ENCODE assay signal across 20 cellular contexts in genomic region chr6:132286298-132287019, GRCh38.
A peak's percentile ranks its signal among the peaks of the same experiment; 100 is the strongest.
DNase-seq lines count a peak whose midpoint lies in the region; ATAC-seq and TF ChIP-seq lines count a peak whose summit lies in the region.
"Had no signal": no experiment of that assay in that cellular context is flagged by ENCODE, and none has a peak within 500 bp of the region (broad histone marks: within the 10 kb centered on the region; RNA-seq: fewer than 3 reads in every experiment).

No MANE protein-coding gene starts in this region.

- no peak for DNase-seq in natural killer cell
- no peak for DNase-seq in natural killer cell treated with Interleukin-12 subunit alpha and Interleukin-12 subunit beta and Interleukin-15 and Interleukin-18, amount 100 ng/mL, for 72 hours (ENCODE audit: low spot score)
- DNase-seq in central memory CD8-positive, alpha-beta T cell (ENCODE audit: low spot score in 2 of 2), result no peak
- no peak for DNase-seq in central memory CD4-positive, alpha-beta T cell
- DNase-seq in activated CD4-positive, alpha-beta T cell treated with anti-CD3 and anti-CD28 coated beads, Interleukin-2, amount 10 ng/mL, durations not matched to agents 24 days and 14 days, result no peak
- no peak for DNase-seq in stimulated activated CD4-positive, alpha-beta T cell treated with anti-CD3 and anti-CD28 coated beads, Interleukin-12 subunit alpha, Interleukin-12 subunit beta, amount 100 ng/mL, for 4 hours
- DNase-seq: activated CD4-positive, alpha-beta T cell treated with anti-CD3 and anti-CD28 coated beads for 4 hours; activated CD8-positive, alpha-beta memory T cell treated with anti-CD3 and anti-CD28 coated beads, Interleukin-2, amount 50 U/mL, for 48 hours; DMS79 treated with DMSO at 0.1 percent for 48 hours; KG1; kidney; mesendoderm; NCI-H1105 treated with DMSO at 0.1 percent for 48 hours; NCI-H2171; upper lobe of right lung had no signal

- no peaks in the 10 kb centered on the region for H3K4me1 Mint-ChIP-seq in natural killer cell
- no peaks in the 10 kb centered on the region for H3K4me1 Mint-ChIP-seq in natural killer cell treated with Interleukin-12 subunit alpha and Interleukin-12 subunit beta and Interleukin-15 and Interleukin-18, amount 100 ng/mL, for 72 hours (ENCODE audit: low read depth in 2 of 2)
- no peaks in the 10 kb centered on the region for H3K4me1 Mint-ChIP-seq in central memory CD8-positive, alpha-beta T cell
- H3K4me1 Mint-ChIP-seq in activated CD4-positive, alpha-beta T cell treated with anti-CD3 and anti-CD28 coated beads, Interleukin-2, amount 10 ng/mL, durations not matched to agents 24 days and 14 days, result no peaks in the 10 kb centered on the region
- H3K4me1 Mint-ChIP-seq: CD14-positive monocyte had no signal

- ATAC-seq in natural killer cell (peak in 2 of 3 donors; percentile 24 to 44), HG03432 (IDR thresholded peaks at IDR 0.05; ENCODE audit: unreplicated experiment) (peak; percentile 69), HG02970 (IDR thresholded peaks at IDR 0.05; ENCODE audit: low FRiP score, unreplicated experiment) (no peak)
- ATAC-seq in natural killer cell treated with Interleukin-12 subunit alpha and Interleukin-12 subunit beta and Interleukin-15 and Interleukin-18, amount 100 ng/mL, for 72 hours, result no peak
- ATAC-seq in central memory CD8-positive, alpha-beta T cell (replicated peaks; ENCODE audit: extremely low read depth, poor library complexity, severe bottlenecking), result peak; percentile 49
- ATAC-seq: A549, upper lobe of right lung had no signal

- H3K27ac Mint-ChIP-seq in natural killer cell, result no peak overlapping the region
- H3K27ac Mint-ChIP-seq in natural killer cell treated with Interleukin-12 subunit alpha and Interleukin-12 subunit beta and Interleukin-15 and Interleukin-18, amount 100 ng/mL, for 72 hours, result no peak overlapping the region
- H3K27ac Mint-ChIP-seq in central memory CD8-positive, alpha-beta T cell (ENCODE audit: low read depth), result no peak overlapping the region
- H3K27ac Mint-ChIP-seq in activated CD4-positive, alpha-beta T cell treated with anti-CD3 and anti-CD28 coated beads, Interleukin-2, amount 10 ng/mL, durations not matched to agents 24 days and 14 days, result no peak overlapping the region
- H3K27ac Mint-ChIP-seq: CD14-positive monocyte; stimulated activated naive CD8-positive, alpha-beta T cell treated with anti-CD3 and anti-CD28 coated beads, Interleukin-15, Interleukin-2, amounts not matched to agents 100 ng/mL and 50 ng/mL, for 24 hours had no signal

- H3K36me3 Mint-ChIP-seq in natural killer cell, result no peaks in the 10 kb centered on the region
- H3K36me3 Mint-ChIP-seq in natural killer cell treated with Interleukin-12 subunit alpha and Interleukin-12 subunit beta and Interleukin-15 and Interleukin-18, amount 100 ng/mL, for 72 hours, result no peaks in the 10 kb centered on the region
- H3K36me3 Mint-ChIP-seq in central memory CD8-positive, alpha-beta T cell (ENCODE audit: insufficient read depth), result peaks cover 3% of the 10 kb centered on the region
- no peaks in the 10 kb centered on the region for H3K36me3 Mint-ChIP-seq in activated CD4-positive, alpha-beta T cell treated with anti-CD3 and anti-CD28 coated beads, Interleukin-2, amount 10 ng/mL, durations not matched to agents 24 days and 14 days (ENCODE audit: low read depth)
- H3K36me3 Mint-ChIP-seq: CD14-positive monocyte had no signal

- H3K27me3 Mint-ChIP-seq in natural killer cell (ENCODE audit: low read depth in 2 of 2), result peaks cover 25 to 29% of the 10 kb centered on the region in 2 donors
- H3K27me3 Mint-ChIP-seq in natural killer cell treated with Interleukin-12 subunit alpha and Interleukin-12 subunit beta and Interleukin-15 and Interleukin-18, amount 100 ng/mL, for 72 hours, result peaks cover 25 to 34% of the 10 kb centered on the region in 2 donors
- peaks cover 35% of the 10 kb centered on the region for H3K27me3 Mint-ChIP-seq in central memory CD8-positive, alpha-beta T cell
- peaks cover 33% of the 10 kb centered on the region for H3K27me3 Mint-ChIP-seq in activated CD4-positive, alpha-beta T cell treated with anti-CD3 and anti-CD28 coated beads, Interleukin-2, amount 10 ng/mL, durations not matched to agents 24 days and 14 days

- intact Hi-C loops in natural killer cell (cut with micrococcal nuclease), result no loop called here
- intact Hi-C loops in activated CD4-positive, alpha-beta T cell treated with anti-CD3 and anti-CD28 coated beads, Interleukin-2, amount 10 ng/mL, durations not matched to agents 24 days and 14 days (cut with micrococcal nuclease), result no loop called here

- TF ChIP-seq CTCF in natural killer cell (IDR thresholded peaks at IDR 0.05), result no peak

- H3K9me3 Mint-ChIP-seq in natural killer cell, result no peaks in the 10 kb centered on the region
- H3K9me3 Mint-ChIP-seq in natural killer cell treated with Interleukin-12 subunit alpha and Interleukin-12 subunit beta and Interleukin-15 and Interleukin-18, amount 100 ng/mL, for 72 hours, result no peaks in the 10 kb centered on the region
- no peaks in the 10 kb centered on the region for H3K9me3 Mint-ChIP-seq in central memory CD8-positive, alpha-beta T cell
- no peaks in the 10 kb centered on the region for H3K9me3 Mint-ChIP-seq in activated CD4-positive, alpha-beta T cell treated with anti-CD3 and anti-CD28 coated beads, Interleukin-2, amount 10 ng/mL, durations not matched to agents 24 days and 14 days
- H3K9me3 Mint-ChIP-seq: CD14-positive monocyte; stimulated activated naive CD8-positive, alpha-beta T cell treated with anti-CD3 and anti-CD28 coated beads, Interleukin-15, Interleukin-2, amounts not matched to agents 100 ng/mL and 50 ng/mL, for 24 hours had no signal

- no peak overlapping the region for H3K4me3 Mint-ChIP-seq in natural killer cell
- H3K4me3 Mint-ChIP-seq in natural killer cell treated with Interleukin-12 subunit alpha and Interleukin-12 subunit beta and Interleukin-15 and Interleukin-18, amount 100 ng/mL, for 72 hours, result no peak overlapping the region
- no peak overlapping the region for H3K4me3 Mint-ChIP-seq in central memory CD8-positive, alpha-beta T cell
- H3K4me3 Mint-ChIP-seq in activated CD4-positive, alpha-beta T cell treated with anti-CD3 and anti-CD28 coated beads, Interleukin-2, amount 10 ng/mL, durations not matched to agents 24 days and 14 days, result no peak overlapping the region
- H3K4me3 Mint-ChIP-seq: CD14-positive monocyte; stimulated activated naive CD8-positive, alpha-beta T cell treated with anti-CD3 and anti-CD28 coated beads, Interleukin-15, Interleukin-2, amounts not matched to agents 100 ng/mL and 50 ng/mL, for 24 hours had no signal

Comparison
In these comparisons a context has a peak if more than half of its experiments do, and no peak if none do; other contexts are left out.
1. ATAC-seq: peak in natural killer cell (2 of 3), HG03432 (single experiment) and central memory CD8-positive, alpha-beta T cell (single experiment); none in natural killer cell treated with Interleukin-12 subunit alpha and Interleukin-12 subunit beta and Interleukin-15 and Interleukin-18, amount 100 ng/mL, for 72 hours (0 of 2) and HG02970 (single experiment).